Comparison of ENCODE assay signal across 19 cellular contexts in genomic region chr4:98374643-98375042, GRCh38.
DNase-seq lines count a peak whose midpoint lies in the region; ATAC-seq, FAIRE-seq and TF ChIP-seq lines count a peak whose summit lies in the region.
"Had no signal": no experiment of that assay in that cellular context is flagged by ENCODE, and none has a peak within 500 bp of the region (broad histone marks: within the 10 kb centered on the region; RNA-seq: fewer than 3 reads in every experiment).

No MANE protein-coding gene starts in this region.

- FAIRE-seq in RCC 7860 (lab: Jason Lieb, UNC) = no peak
- FAIRE-seq: GM12878, GM18507, H54 had no signal

- H3K4me3 Mint-ChIP-seq in chondrocyte (ENCODE audit: unreplicated experiment) = no peak overlapping the region
- H3K4me3 Mint-ChIP-seq: CD4-positive, alpha-beta T cell had no signal

- peak; percentile 39 for DNase-seq in Right ventricle myocardium superior
- DNase-seq in left cardiac atrium = no peak
- no peak for DNase-seq in chondrocyte (ENCODE audit: low spot score)
- DNase-seq in head of caudate nucleus = peak in 34 of 42 donors; percentile 4 to 79 (median 45)
- DNase-seq in substantia nigra (lab: John Stamatoyannopoulos, UW) = peak in 14 of 49 donors; percentile 2 to 28 (median 6)
- no peak for DNase-seq in effector CD4-positive, alpha-beta T cell
- no peak for DNase-seq in RCC 7860 (ENCODE audit: low spot score)
- DNase-seq in ACHN = no peak
- DNase-seq: AML-193; CD4-positive, alpha-beta T cell; DMS79; Karpas-422; NCI-H1105 treated with DMSO at 0.1 percent for 48 hours; NCI-H2029; NCI-H2171 treated with DMSO at 0.1 percent for 48 hours; NCI-H774 had no signal

- H3K4me1 Mint-ChIP-seq in chondrocyte (ENCODE audit: low read depth) = peaks cover 19% of the 10 kb centered on the region

- peaks cover under 1% of the 10 kb centered on the region for H3K9me3 Mint-ChIP-seq in chondrocyte (ENCODE audit: low read depth)
- H3K9me3 Mint-ChIP-seq: CD4-positive, alpha-beta T cell had no signal

- intact Hi-C loops in Right ventricle myocardium superior (cut with DNase I) (no loop called here), left cardiac atrium (cut with DNase I) (no loop called here), head of caudate nucleus (cut with DNase I) (no loop called here)

- in situ Hi-C loops in ACHN (cut with HindIII; ENCODE audit: low pct_ligation_motif_present, low pct_unique_long_range_greater_than_20kb, low sequenced_read_pairs) = no loop called here

- TF ChIP-seq CTCF in chondrocyte (IDR thresholded peaks at IDR 0.05) = no peak

- ATAC-seq in Right ventricle myocardium superior (ENCODE audit: poor library complexity) = no peak
- ATAC-seq in left cardiac atrium = no peak
- ATAC-seq: GM12878 had no signal

- H3K27ac ChIP-seq in substantia nigra (ENCODE audit: low read depth, low read length, poor library complexity, severe bottlenecking) = peak overlapping the region; percentile 47

- no peaks in the 10 kb centered on the region for H3K27me3 Mint-ChIP-seq in chondrocyte (ENCODE audit: low read depth)
- H3K27me3 Mint-ChIP-seq: CD4-positive, alpha-beta T cell had no signal

- H3K27ac Mint-ChIP-seq in chondrocyte (ENCODE audit: unreplicated experiment) = peak overlapping the region; percentile 37
- H3K27ac Mint-ChIP-seq: CD4-positive, alpha-beta T cell had no signal

- H3K36me3 Mint-ChIP-seq in chondrocyte (ENCODE audit: low read depth) = peaks cover 8% of the 10 kb centered on the region

Comparison
In these comparisons a context has a peak if more than half of its experiments do, and no peak if none do; other contexts are left out.
1. DNase-seq: peak in Right ventricle myocardium superior (single experiment) and head of caudate nucleus (34 of 42); none in left cardiac atrium (single experiment), chondrocyte (single experiment), effector CD4-positive, alpha-beta T cell (single experiment), RCC 7860 (single experiment) and ACHN (single experiment).